8 cellular contexts compared by ENCODE assay signal in the genomic region with DNA sequence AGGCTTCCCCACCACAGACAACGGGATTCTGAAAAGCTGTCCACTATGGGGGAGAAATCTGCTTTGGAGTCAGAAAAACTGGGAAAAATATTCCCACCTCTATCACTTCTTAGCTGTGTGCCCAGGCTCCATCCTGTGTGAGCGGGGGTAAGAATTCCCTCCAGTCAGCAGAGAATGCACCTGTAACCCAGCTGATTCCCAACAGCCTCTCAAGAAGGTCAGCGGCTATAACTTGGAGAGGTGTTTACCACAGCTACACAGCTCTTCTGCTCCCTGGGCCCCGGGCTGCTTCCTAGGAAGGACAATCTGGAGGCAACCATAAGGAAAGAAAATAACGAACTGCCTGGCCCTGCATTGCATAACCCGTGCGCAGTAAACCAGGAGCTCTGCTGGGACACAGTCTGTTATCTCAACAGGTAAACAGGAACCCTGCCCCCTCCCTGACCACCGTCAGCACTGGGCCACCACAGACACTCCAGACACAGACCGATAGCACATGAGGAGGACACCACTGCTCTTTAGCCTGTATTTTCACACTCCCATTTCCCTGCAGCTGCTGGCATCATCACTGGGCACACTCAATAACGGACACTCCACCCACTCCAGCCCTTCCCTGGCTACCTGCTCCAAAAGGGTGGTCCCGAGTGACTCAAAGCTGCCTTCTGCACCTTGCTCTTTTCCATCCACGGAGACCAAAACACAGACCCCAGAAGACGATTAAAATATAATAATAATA. TPM values are rescaled to one million over a fixed set of nuclear protein-coding genes. Genes with fewer than 3 reads are reported as not detected.
DNase-seq lines count a peak whose midpoint lies in the region; ATAC-seq, FAIRE-seq and TF ChIP-seq lines count a peak whose summit lies in the region.

No MANE protein-coding gene starts in this region.

- peaks cover 16% of the 10 kb centered on the region for H3K79me2 ChIP-seq in trophoblast cell (ENCODE audit: control insufficient read depth, insufficient read depth, low read length, poor library complexity)

- no peak overlapping the region for H2AFZ ChIP-seq in trophoblast cell (ENCODE audit: insufficient read depth, low read length, poor library complexity)

- H2BK120ac ChIP-seq in trophoblast cell (ENCODE audit: insufficient read depth, low read length, poor library complexity), result no peak overlapping the region

- no peak for ATAC-seq in HG02840 (IDR thresholded peaks at IDR 0.05; ENCODE audit: low FRiP score, unreplicated experiment)

- H3K9ac ChIP-seq in SK-N-MC (ENCODE audit: insufficient read length), result peak overlapping the region; percentile 75
- no peak overlapping the region for H3K9ac ChIP-seq in trophoblast cell (ENCODE audit: low read length)

- H3K4me1 ChIP-seq in esophagus (ENCODE audit: control insufficient read depth in 2 of 2, insufficient read depth in 2 of 2, low read length in 1 of 2) (peaks cover 7 to 9% of the 10 kb centered on the region in 2 donors), trophoblast cell (ENCODE audit: control insufficient read depth in 1 of 2, insufficient read depth in 2 of 2, low read length in 2 of 2) (peaks cover 11 to 16% of the 10 kb centered on the region in 2 experiments)

- H4K91ac ChIP-seq in trophoblast cell (ENCODE audit: low read depth, low read length), result no peak overlapping the region

- H3K9me3 ChIP-seq in SK-N-MC (ENCODE audit: low read depth, low read length), result no peaks in the 10 kb centered on the region
- H3K9me3 ChIP-seq in esophagus (ENCODE audit: control insufficient read depth in 2 of 2, insufficient read depth in 1 of 2, low read depth in 1 of 2, low read length in 1 of 2), result no peaks in the 10 kb centered on the region
- no peaks in the 10 kb centered on the region for H3K9me3 ChIP-seq in trophoblast cell (ENCODE audit: insufficient read depth, low read depth, low read length)

- no peak overlapping the region for H4K8ac ChIP-seq in trophoblast cell (ENCODE audit: low read depth, low read length)

- H3K4me2 ChIP-seq in trophoblast cell (ENCODE audit: low read length), result peak overlapping the region; percentile 92

- DNase-seq in GM12892 (ENCODE audit: insufficient read length) (no peak), SK-N-MC (ENCODE audit: low read depth, low spot score) (no peak), trophoblast cell (no peak), HPDE6-E6E7 (ENCODE audit: extremely low spot score) (no peak), DMS114 treated with DMSO at 0.1 percent for 48 hours (lab: John Stamatoyannopoulos, UW; ENCODE audit: unreplicated experiment) (no peak), midbrain (lab: John Stamatoyannopoulos, UW) (no peak)

- peak; percentile 42 for FAIRE-seq in GM12892 (lab: Jason Lieb, UNC)

- no peak overlapping the region for H4K12ac ChIP-seq in trophoblast cell (ENCODE audit: low read depth, low read length)

- no peaks in the 10 kb centered on the region for H3K27me3 ChIP-seq in esophagus (ENCODE audit: control insufficient read depth in 1 of 2, insufficient read depth in 2 of 2, low read length in 2 of 2)
- no peaks in the 10 kb centered on the region for H3K27me3 ChIP-seq in trophoblast cell (ENCODE audit: insufficient read depth, low read length)

- H3K14ac ChIP-seq in trophoblast cell (ENCODE audit: low read length), result no peak overlapping the region

- peaks cover 16% of the 10 kb centered on the region for H3K79me1 ChIP-seq in trophoblast cell (ENCODE audit: low read length)

- H2BK5ac ChIP-seq in trophoblast cell (ENCODE audit: low read depth, low read length, poor library complexity), result no peak overlapping the region

- H2BK12ac ChIP-seq in trophoblast cell (ENCODE audit: low read length), result no peak overlapping the region

- no peak overlapping the region for H2AK5ac ChIP-seq in trophoblast cell (ENCODE audit: low read length)

- peak overlapping the region; percentile 6 for H3K18ac ChIP-seq in trophoblast cell (ENCODE audit: low read length)

- no peak overlapping the region for H3K23ac ChIP-seq in trophoblast cell (ENCODE audit: low read length)

- no peak for TF ChIP-seq POLR2A in GM12892 (IDR thresholded peaks at IDR 0.05; ENCODE audit: low read depth, low read length)

- WGBS in esophagus, 2 donors, result 22 to 26% methylated on average over 13 of the region's 13 CpGs
- WGBS in trophoblast cell (ENCODE audit: extremely low coverage, insufficient coverage, insufficient read length), result no CpG with 5 or more reads among the region's 13 CpGs

- peak overlapping the region; percentile 90 for H3K27ac ChIP-seq in SK-N-MC
- peak overlapping the region in 1 of 2 donors; percentile 65 for H3K27ac ChIP-seq in esophagus (ENCODE audit: low read depth in 2 of 2, low read length in 1 of 2)
- H3K27ac ChIP-seq in trophoblast cell (ENCODE audit: low read depth, low read length), result no peak overlapping the region

- H3K36me3 ChIP-seq in SK-N-MC (ENCODE audit: insufficient read depth, low read length) (no peaks in the 10 kb centered on the region), esophagus (ENCODE audit: control insufficient read depth in 2 of 2, insufficient read depth in 2 of 2, low read length in 1 of 2) (no peaks in the 10 kb centered on the region), trophoblast cell (ENCODE audit: control insufficient read depth in 1 of 2, insufficient read depth in 2 of 2, low read length in 2 of 2) (peaks cover 4 to 11% of the 10 kb centered on the region in 2 experiments)

- H3K4me3 ChIP-seq in SK-N-MC (peak overlapping the region; percentile 90), esophagus (ENCODE audit: low read depth in 1 of 2, low read length in 2 of 2) (peak overlapping the region; percentile 9 to 67), trophoblast cell (ENCODE audit: low read depth, low read length) (no peak overlapping the region)

- peak overlapping the region; percentile 3 for H3K4ac ChIP-seq in trophoblast cell (ENCODE audit: low read depth, low read length)

RNA-seq across cellular contexts. Expression of gene RAB43, which starts 2.1 kb away (rescaled TPM):
- 1.0 TPM for polyA plus RNA-seq in GM12892 (2012; ENCODE audit: missing spikeins)
- polyA plus RNA-seq in esophagus, result 1 to 10 TPM; 3.6 to 6.5 TPM
- 8.8 and 9.7 TPM in 2 replicates for polyA plus RNA-seq in trophoblast cell (2013)

RNA-seq across cellular contexts. Expression of gene ISY1, which starts 41.3 kb away (rescaled TPM):
- polyA plus RNA-seq in GM12892 (2012; ENCODE audit: missing spikeins), result 36.9 TPM
- 10 to 100 TPM; 14.9 to 22.1 TPM for polyA plus RNA-seq in esophagus
- polyA plus RNA-seq in trophoblast cell (2013), result 19.1 and 19.8 TPM in 2 replicates

RNA-seq across cellular contexts. Expression of gene GP9, which starts 59.0 kb away (rescaled TPM):
- polyA plus RNA-seq in GM12892 (2012; ENCODE audit: missing spikeins), result not detected
- not detected for polyA plus RNA-seq in esophagus
- polyA plus RNA-seq in trophoblast cell (2013), result not detected in 2 replicates
